22 cellular contexts compared by ENCODE assay signal in the genomic region with DNA sequence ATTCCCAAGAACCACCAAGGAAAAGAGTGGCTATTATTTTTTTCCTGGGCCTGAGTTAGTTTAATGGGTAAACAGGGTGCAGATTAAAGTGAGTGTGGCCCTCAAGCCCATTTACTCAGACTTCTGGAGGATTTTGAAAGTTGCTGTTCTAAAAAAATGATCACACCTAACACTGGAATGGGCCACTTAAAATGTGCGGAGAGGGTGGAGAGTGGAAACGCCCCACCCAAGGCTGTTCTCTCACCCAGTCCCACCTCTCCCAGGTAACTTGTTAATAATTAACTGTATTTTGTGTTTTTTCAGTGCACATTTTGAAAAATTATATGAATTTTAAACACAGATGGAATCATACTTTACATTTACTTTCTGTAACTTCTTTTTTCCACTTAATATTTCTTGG. TPM values are rescaled to one million over a fixed set of nuclear protein-coding genes. Genes with fewer than 3 reads are reported as not detected.
"Had no signal": no experiment of that assay in that cellular context is flagged by ENCODE, and none has a peak within 500 bp of the region (broad histone marks: within the 10 kb centered on the region; RNA-seq: fewer than 3 reads in every experiment).

No MANE protein-coding gene starts in this region.

- DNase-seq: cortex of kidney; effector memory CD8-positive, alpha-beta T cell; hypothalamus; immature natural killer cell; islet precursor cell; kidney glomerular epithelial cell; naive B cell; nucleus accumbens; stimulated activated CD4-positive, alpha-beta T cell treated with anti-CD3 and anti-CD28 coated beads, Interleukin-2, amount 100 ng/mL, for 24 hours; stimulated activated CD4-positive, alpha-beta T cell treated with anti-CD3 and anti-CD28 coated beads, Interleukin-4, amount 100 ng/mL, for 24 hours; stimulated activated naive CD8-positive, alpha-beta T cell treated with anti-CD3 and anti-CD28 coated beads, Interleukin-15, Interleukin-2, amounts not matched to agents 100 U/mL and 50 U/mL, for 24 hours; substantia nigra; testis; tibial artery had no signal

- H3K4me3 ChIP-seq: neural progenitor cell, prostate gland, right atrium auricular region, smooth muscle cell, testis, tibial artery, vagina had no signal

- H3K4me3 Mint-ChIP-seq: effector memory CD8-positive, alpha-beta T cell; immature natural killer cell; nephron; neural progenitor cell; stimulated activated memory B cell treated with anti-CD40 and anti-IgM and Interleukin-4, amounts not matched to agents 10 μg/mL and 1 μg/mL and 100 μg/mL, for 72 hours had no signal

- H3K27ac Mint-ChIP-seq: naive B cell; neural progenitor cell; stimulated activated memory B cell treated with anti-CD40 and anti-IgM and Interleukin-4, amounts not matched to agents 10 μg/mL and 1 μg/mL and 100 μg/mL, for 72 hours had no signal

- ATAC-seq: effector memory CD8-positive, alpha-beta T cell; sciatic nerve; stimulated activated memory B cell treated with anti-CD40 and anti-IgM and Interleukin-4, amounts not matched to agents 10 μg/mL and 1 μg/mL and 100 μg/mL, for 72 hours; stimulated activated naive CD8-positive, alpha-beta T cell treated with anti-CD3 and anti-CD28 coated beads, Interleukin-15, Interleukin-2, amounts not matched to agents 100 U/mL and 50 U/mL, for 24 hours had no signal

- H3K27me3 ChIP-seq: neural progenitor cell, right atrium auricular region, testis, tibial artery, vagina had no signal

- H3K27ac ChIP-seq: neural progenitor cell, prostate gland, right atrium auricular region, testis, tibial artery, vagina had no signal

- H3K9me3 ChIP-seq: prostate gland, right atrium auricular region, testis, tibial artery, vagina had no signal

- H3K36me3 ChIP-seq: neural progenitor cell had no signal

- H3K9me3 Mint-ChIP-seq: effector memory CD8-positive, alpha-beta T cell; immature natural killer cell; naive B cell; nephron; neural progenitor cell; stimulated activated memory B cell treated with anti-CD40 and anti-IgM and Interleukin-4, amounts not matched to agents 10 μg/mL and 1 μg/mL and 100 μg/mL, for 72 hours had no signal

- H3K27me3 Mint-ChIP-seq: effector memory CD8-positive, alpha-beta T cell; naive B cell; stimulated activated memory B cell treated with anti-CD40 and anti-IgM and Interleukin-4, amounts not matched to agents 10 μg/mL and 1 μg/mL and 100 μg/mL, for 72 hours had no signal

RNA-seq across cellular contexts. Expression of a gene that starts 20.8 kb away (rescaled TPM):
- total RNA-seq: right atrium auricular region had no signal
- polyA plus RNA-seq: immature natural killer cell, smooth muscle cell had no signal
